In the genomic region with DNA sequence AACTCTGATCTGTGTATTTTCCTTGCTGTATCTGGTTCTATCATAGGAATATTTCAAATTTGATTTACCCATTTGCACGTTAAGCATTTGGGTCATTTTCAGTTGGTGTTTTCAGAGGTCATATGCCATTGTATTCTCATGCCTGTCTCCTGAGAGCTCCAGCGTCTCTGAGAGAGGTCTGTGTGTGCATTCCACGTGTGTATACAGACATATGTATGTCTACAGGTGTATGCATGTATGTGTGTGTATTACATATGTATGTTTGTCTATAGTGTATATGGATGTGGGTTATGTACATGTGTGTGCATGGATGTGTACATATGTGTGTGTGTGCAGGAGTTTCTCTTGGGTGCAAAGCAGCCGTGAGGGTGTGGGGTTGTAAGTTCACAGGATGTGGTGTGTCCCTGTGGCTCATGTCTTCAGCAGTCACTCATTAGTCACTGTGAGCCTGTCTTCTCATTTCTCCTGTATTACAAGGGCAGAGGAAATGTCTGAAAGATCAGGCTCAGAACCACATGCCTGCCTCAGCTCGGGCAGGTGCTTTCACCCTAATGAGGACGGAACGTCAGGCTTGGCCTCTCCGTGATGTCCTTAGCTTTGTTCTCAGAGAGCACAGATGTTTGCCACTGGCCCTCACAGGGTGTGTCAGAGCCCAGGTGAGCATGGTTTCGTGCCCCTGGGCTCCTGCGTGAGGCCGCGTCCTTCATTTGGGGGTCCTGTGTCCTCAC, we compare ENCODE assay signal across 9 cellular contexts.
DNase-seq lines count a peak whose midpoint lies in the region; ATAC-seq, FAIRE-seq and TF ChIP-seq lines count a peak whose summit lies in the region.
"Had no signal": no experiment of that assay in that cellular context is flagged by ENCODE, and none has a peak within 500 bp of the region (broad histone marks: within the 10 kb centered on the region; RNA-seq: fewer than 3 reads in every experiment).

No MANE protein-coding gene starts in this region.

- H3K9me3 Mint-ChIP-seq in mesothelial cell of epicardium = no peaks in the 10 kb centered on the region

- H3K4me1 Mint-ChIP-seq in mesothelial cell of epicardium = peaks cover 7% of the 10 kb centered on the region

- CTCF ChIA-PET in AG04450 (lab: Charles Lee) = no interaction called here
- CTCF ChIA-PET in PC-9 (lab: Charles Lee) = no interaction called here
- CTCF ChIA-PET in K562 (lab: Yijun Ruan, JAX; ENCODE audit: low intra/inter-chr PET ratio) = no interaction called here

- H3K4me2 ChIP-seq in PC-9 = peak overlapping the region; percentile 87
- peak overlapping the region; percentile 71 for H3K4me2 ChIP-seq in K562 (ENCODE audit: insufficient read depth, low read length)

- no peak overlapping the region for H3K4me3 ChIP-seq in AG04450 (ENCODE audit: low read depth, low read length)
- H3K4me3 ChIP-seq in PC-9 = peak overlapping the region; percentile 44
- H3K4me3 ChIP-seq in K562 = no peak overlapping the region
- H3K4me3 ChIP-seq in SJCRH30 = no peak overlapping the region

- intact Hi-C loops in PC-9 (cut with micrococcal nuclease; ENCODE audit: unreplicated experiment) (loop anchor here (2.0 kb wide), 1 partner anchor 18 kb away; no protein-coding TSS in a partner anchor), K562 (cut with micrococcal nuclease) (no loop called here), sciatic nerve (cut with DNase I) (no loop called here)

- no peak for TF ChIP-seq EP300 in K562 (IDR thresholded peaks at IDR 0.05; ENCODE audit: low read length)

- ATAC-seq in GM21576 (IDR thresholded peaks at IDR 0.05; ENCODE audit: unreplicated experiment) = peak; percentile 65
- peak; percentile 55 for ATAC-seq in K562
- ATAC-seq in sciatic nerve = no peak

- no peak for DNase-seq in AG04450 (ENCODE audit: low read depth, low spot score)
- peak in 1 of 2 experiments; percentile 48 for DNase-seq in PC-9
- peak in 2 of 4 experiments; percentile 22 to 23 for DNase-seq in K562 (ENCODE audit: extremely low read depth in 1 of 4, low spot score in 3 of 4)
- DNase-seq in sciatic nerve (ENCODE audit: low spot score) = peak; percentile 42
- no peak for DNase-seq in SJCRH30
- no peak for DNase-seq in C1 segment of cervical spinal cord (lab: John Stamatoyannopoulos, UW)
- DNase-seq in mesothelial cell of epicardium (ENCODE audit: low spot score in 2 of 2, unreplicated experiment in 2 of 2) = no peak

- in situ Hi-C loops in K562 (cut with MboI) = no loop called here

- no peak for TF ChIP-seq CTCF in AG04450 (IDR thresholded peaks at IDR 0.05; ENCODE audit: low read depth, low read length)
- TF ChIP-seq CTCF in PC-9 (conservative IDR thresholded peaks at IDR 0.05) = no peak
- TF ChIP-seq CTCF in K562 (IDR thresholded peaks at IDR 0.05 in 2 of 3, conservative IDR thresholded peaks at IDR 0.05 in 1 of 3; ENCODE audit: insufficient read depth in 2 of 3, low read depth in 1 of 3, low read length in 3 of 3) = no peak
- no peak for TF ChIP-seq CTCF in mesothelial cell of epicardium (IDR thresholded peaks at IDR 0.05; ENCODE audit: unreplicated experiment)

- H3K9ac ChIP-seq in K562 (ENCODE audit: insufficient read depth in 1 of 2, low read depth in 2 of 2, low read length in 2 of 2) = peak overlapping the region; percentile 55 to 87; a peak in 3 of 4 replicates

- H3K79me2 ChIP-seq in PC-9 (ENCODE audit: low read depth) = no peaks in the 10 kb centered on the region
- H3K79me2 ChIP-seq in K562 (ENCODE audit: control insufficient read depth, insufficient read depth, low read length) = peaks cover 3% of the 10 kb centered on the region; the same call in 1 of the 3 replicates

- TF ChIP-seq POLR2A in K562 (conservative IDR thresholded peaks at IDR 0.05) = no peak

- H3K36me3 Mint-ChIP-seq in mesothelial cell of epicardium = peaks cover 2% of the 10 kb centered on the region

- no peaks in the 10 kb centered on the region for H3K9me2 ChIP-seq in PC-9 (ENCODE audit: insufficient read depth)

- BruUV-seq in PC-9 (replicated peaks; lab: Mats Ljungman, UMichigan) = no TSS peak
- BruUV-seq in K562 (replicated peaks; lab: Mats Ljungman, UMichigan) = no TSS peak

- peaks cover 32% of the 10 kb centered on the region for H3K4me1 ChIP-seq in PC-9 (replicated peaks; ENCODE audit: insufficient read depth)
- H3K4me1 ChIP-seq in K562 (replicated peaks in 1 of 2; ENCODE audit: control insufficient read depth in 2 of 2, insufficient read depth in 2 of 2, low read length in 2 of 2) = peaks cover 21 to 27% of the 10 kb centered on the region in 2 experiments
- no peaks in the 10 kb centered on the region for H3K4me1 ChIP-seq in SJCRH30

- H3F3A ChIP-seq in PC-9 (ENCODE audit: insufficient read depth, low read depth) = peaks cover 35% of the 10 kb centered on the region

- peak; percentile 69 for FAIRE-seq in K562 (lab: Jason Lieb, UNC)

- WGBS in K562 (ENCODE audit: insufficient coverage, low coverage, missing lambda C conversion rate) = 56% methylated on average over 8 of the region's 12 CpGs

- no peaks in the 10 kb centered on the region for H3K27me3 Mint-ChIP-seq in mesothelial cell of epicardium (ENCODE audit: low read depth)

- H4K20me1 ChIP-seq in PC-9 (ENCODE audit: insufficient read depth) (no peaks in the 10 kb centered on the region), K562 (replicated peaks; ENCODE audit: control insufficient read depth, insufficient read depth, low read length) (no peaks in the 10 kb centered on the region)

- H3K4me3 Mint-ChIP-seq in mesothelial cell of epicardium = no peak overlapping the region

- H3K9me1 ChIP-seq in K562 (ENCODE audit: control insufficient read depth, insufficient read depth, low read length) = no peaks in the 10 kb centered on the region

- POLR2A ChIA-PET in AG04450 (lab: Yijun Ruan, JAX) (no interaction called here), PC-9 (lab: Charles Lee; ENCODE audit: unreplicated experiment) (interaction anchor here (0.6 kb wide), 1 partner anchor 17 kb away, joined by 6 read pairs; no protein-coding TSS in a partner anchor), K562 (lab: Yijun Ruan, JAX) (interaction anchor here (1.0 to 1.5 kb wide), 3 partner anchors 8 to 17 kb away, joined by 3 to 4 read pairs (median 4); no protein-coding TSS in a partner anchor)

- H3K9me3 ChIP-seq in AG04450 (ENCODE audit: control insufficient read depth, insufficient read depth, low read length) (no peaks in the 10 kb centered on the region; the same call in 1 of the 2 replicates), PC-9 (ENCODE audit: insufficient read depth, low read depth) (no peaks in the 10 kb centered on the region), K562 (replicated peaks; ENCODE audit: control insufficient read depth, insufficient read depth, low read depth, low read length) (no peaks in the 10 kb centered on the region; the same call in 1 of the 2 replicates), SJCRH30 (replicated peaks) (no peaks in the 10 kb centered on the region)
- H3K9me3 ChIP-seq: neutrophil had no signal

- no peak overlapping the region for H3K27ac Mint-ChIP-seq in mesothelial cell of epicardium

- no peaks in the 10 kb centered on the region for H3K36me3 ChIP-seq in PC-9 (ENCODE audit: low read depth)
- H3K36me3 ChIP-seq in K562 (ENCODE audit: control insufficient read depth, insufficient read depth, low read length) = no peaks in the 10 kb centered on the region
- no peaks in the 10 kb centered on the region for H3K36me3 ChIP-seq in SJCRH30

- H3K27me3 ChIP-seq in AG04450 (ENCODE audit: control insufficient read depth, insufficient read depth, low read length) (no peaks in the 10 kb centered on the region), PC-9 (ENCODE audit: insufficient read depth, low read depth) (no peaks in the 10 kb centered on the region), K562 (ENCODE audit: control insufficient read depth in 2 of 2, insufficient read depth in 2 of 2, low read length in 2 of 2) (no peaks in the 10 kb centered on the region), SJCRH30 (no peaks in the 10 kb centered on the region)
- H3K27me3 ChIP-seq: neutrophil had no signal

- H3K27ac ChIP-seq in AG04450 (ENCODE audit: low read depth, low read length) (peak overlapping the region; percentile 3), PC-9 (peak overlapping the region; percentile 98), K562 (ENCODE audit: extremely low read depth, low read depth, low read length) (peak overlapping the region; percentile 89; the same call in 2 of the 3 replicates), SJCRH30 (no peak overlapping the region)
- H3K27ac ChIP-seq: neutrophil had no signal

- TF ChIP-seq RAD21 in K562 (CRISPR knock-in tag; conservative IDR thresholded peaks at IDR 0.05 in 1 of 2, IDR thresholded peaks at IDR 0.05 in 1 of 2) = no peak

- no peak overlapping the region for H2AFZ ChIP-seq in PC-9
- H2AFZ ChIP-seq in K562 (ENCODE audit: low read depth, low read length) = 0 out of 2 replicates have a peak overlapping the region, but pooled peaks have one; percentile 19

TF ChIP-seq in K562, 482 proteins besides CTCF, POLR2A, EP300 and RAD21 (continues in another document):
- no peak for TF ChIP-seq NFE2 (IDR thresholded peaks at IDR 0.05; ENCODE audit: low read depth)
- TF ChIP-seq, protein P1, sequence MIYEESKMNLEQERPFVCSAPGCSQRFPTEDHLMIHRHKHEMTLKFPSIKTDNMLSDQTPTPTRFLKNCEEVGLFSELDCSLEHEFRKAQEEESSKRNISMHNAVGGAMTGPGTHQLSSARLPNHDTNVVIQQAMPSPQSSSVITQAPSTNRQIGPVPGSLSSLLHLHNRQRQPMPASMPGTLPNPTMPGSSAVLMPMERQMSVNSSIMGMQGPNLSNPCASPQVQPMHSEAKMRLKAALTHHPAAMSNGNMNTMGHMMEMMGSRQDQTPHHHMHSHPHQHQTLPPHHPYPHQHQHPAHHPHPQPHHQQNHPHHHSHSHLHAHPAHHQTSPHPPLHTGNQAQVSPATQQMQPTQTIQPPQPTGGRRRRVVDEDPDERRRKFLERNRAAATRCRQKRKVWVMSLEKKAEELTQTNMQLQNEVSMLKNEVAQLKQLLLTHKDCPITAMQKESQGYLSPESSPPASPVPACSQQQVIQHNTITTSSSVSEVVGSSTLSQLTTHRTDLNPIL (CRISPR knock-in tag; IDR thresholded peaks at IDR 0.05) = no peak
